ENCODE assay signal across 11 cellular contexts in the genomic region with DNA sequence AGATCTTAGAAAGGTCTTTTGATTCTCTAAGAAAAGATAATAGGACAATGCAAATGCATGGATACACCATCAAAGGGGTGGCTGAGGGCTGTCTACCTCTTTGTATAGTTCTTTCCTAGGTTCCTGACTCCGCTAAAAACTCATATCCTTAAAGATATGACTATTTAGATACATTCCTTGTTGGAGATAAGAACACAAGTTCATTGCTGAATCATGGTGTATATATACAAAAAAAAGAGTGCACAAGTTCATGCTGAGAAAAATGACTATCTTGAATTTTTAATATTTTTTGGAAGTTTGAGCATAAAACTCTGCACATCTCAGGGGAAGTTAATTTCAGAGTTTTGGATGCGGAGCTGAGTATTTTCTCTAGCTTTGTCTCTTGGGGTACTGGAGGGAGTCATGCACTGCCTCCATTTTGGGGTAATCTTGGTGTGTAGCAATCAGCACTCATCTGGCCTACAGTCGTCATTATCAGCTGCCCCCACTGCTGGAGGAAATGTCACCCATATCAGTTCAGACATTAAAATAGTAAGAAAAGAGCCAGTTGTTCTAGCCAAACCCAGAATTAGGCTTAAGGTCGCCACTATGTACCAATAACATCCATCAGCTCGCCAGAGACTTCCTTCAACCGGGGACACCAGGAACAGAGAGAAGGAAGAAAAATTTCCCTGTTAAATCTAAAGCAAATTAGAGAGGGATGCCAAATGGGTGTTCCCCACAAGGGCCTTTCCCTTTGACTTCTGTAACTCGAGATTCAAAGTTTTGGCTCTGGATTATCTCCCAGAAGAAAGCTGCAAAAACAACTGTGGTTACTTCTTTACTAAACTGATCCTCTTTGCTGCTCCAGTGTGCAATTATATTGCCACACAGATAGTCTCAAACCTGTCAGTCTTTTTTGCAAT. TPM values are rescaled to one million over a fixed set of nuclear protein-coding genes. Genes with fewer than 3 reads are reported as not detected.
DNase-seq lines count a peak whose midpoint lies in the region; ATAC-seq and TF ChIP-seq lines count a peak whose summit lies in the region.
"Had no signal": no experiment of that assay in that cellular context is flagged by ENCODE, and none has a peak within 500 bp of the region (broad histone marks: within the 10 kb centered on the region; RNA-seq: fewer than 3 reads in every experiment).

No MANE protein-coding gene starts in this region.

- H3K4me1 Mint-ChIP-seq in activated naive CD4-positive, alpha-beta T cell treated with anti-CD3 and anti-CD28 coated beads, Interleukin-2, amount 50 U/mL, for 24 hours, result peaks cover 71% of the 10 kb centered on the region

- H3K27ac ChIP-seq in SU-DHL-6 (ENCODE audit: low read depth, low read length), result peak overlapping the region; percentile 92
- H3K27ac ChIP-seq in testis, result no peak overlapping the region

- H3K9me2 ChIP-seq in SU-DHL-6 (replicated peaks; ENCODE audit: insufficient read depth, low read length), result no peaks in the 10 kb centered on the region

- H3K4me1 ChIP-seq in testis, result peaks cover 7% of the 10 kb centered on the region

- H3K9me3 ChIP-seq in SU-DHL-6 (ENCODE audit: insufficient read depth, low read length) (no peaks in the 10 kb centered on the region), testis (no peaks in the 10 kb centered on the region)
- H3K9me3 ChIP-seq: MG63 had no signal

- ATAC-seq in GM18517 (IDR thresholded peaks at IDR 0.05; ENCODE audit: unreplicated experiment), result no peak
- no peak for ATAC-seq in HG03097 (IDR thresholded peaks at IDR 0.05; ENCODE audit: low FRiP score, unreplicated experiment)
- no peak for ATAC-seq in GM18907 (IDR thresholded peaks at IDR 0.05; ENCODE audit: unreplicated experiment)

- DNase-seq in activated naive CD4-positive, alpha-beta T cell (lab: John Stamatoyannopoulos, UW), result no peak
- peak; percentile 72 for DNase-seq in fibroblast of mammary gland (ENCODE audit: low read depth)
- peak; percentile 30 for DNase-seq in testis
- DNase-seq: MG63, posterior cingulate gyrus, substantia nigra had no signal

- H3K36me3 ChIP-seq in SU-DHL-6 (ENCODE audit: low read length) (peaks cover 34% of the 10 kb centered on the region), testis (ENCODE audit: low read depth, missing control alignments) (no peaks in the 10 kb centered on the region)
- H3K36me3 ChIP-seq: MG63 had no signal

- 30 to 31% methylated on average over 7 of the region's 7 CpGs for WGBS in testis, 2 donors

- H3K9me3 Mint-ChIP-seq in activated naive CD4-positive, alpha-beta T cell treated with anti-CD3 and anti-CD28 coated beads, Interleukin-2, amount 50 U/mL, for 24 hours, result no peaks in the 10 kb centered on the region

- H3K79me2 ChIP-seq in SU-DHL-6 (ENCODE audit: insufficient read depth, low read length), result peaks cover 78% of the 10 kb centered on the region

- H3K36me3 Mint-ChIP-seq in activated naive CD4-positive, alpha-beta T cell treated with anti-CD3 and anti-CD28 coated beads, Interleukin-2, amount 50 U/mL, for 24 hours, result peaks cover 4% of the 10 kb centered on the region

- no peaks in the 10 kb centered on the region for H3K27me3 Mint-ChIP-seq in activated naive CD4-positive, alpha-beta T cell treated with anti-CD3 and anti-CD28 coated beads, Interleukin-2, amount 50 U/mL, for 24 hours

- H4K20me1 ChIP-seq in SU-DHL-6 (ENCODE audit: low read depth, low read length), result peaks cover 46% of the 10 kb centered on the region

- no peak overlapping the region for H2AFZ ChIP-seq in SU-DHL-6 (ENCODE audit: low read depth, low read length, severe bottlenecking)

- no peak for TF ChIP-seq POLR2A in testis (IDR thresholded peaks at IDR 0.05)

- no peak for TF ChIP-seq CTCF in SU-DHL-6 (IDR thresholded peaks at IDR 0.05; ENCODE audit: insufficient read depth, low read length, poor library complexity, severe bottlenecking)
- no peak for TF ChIP-seq CTCF in fibroblast of mammary gland (conservative IDR thresholded peaks at IDR 0.05; ENCODE audit: control insufficient read depth, insufficient read depth, low read depth, low read length)
- TF ChIP-seq CTCF in testis (IDR thresholded peaks at IDR 0.05), result no peak

- H3K27me3 ChIP-seq in SU-DHL-6 (ENCODE audit: low read length) (no peaks in the 10 kb centered on the region), testis (no peaks in the 10 kb centered on the region)
- H3K27me3 ChIP-seq: MG63 had no signal

- H3K9ac ChIP-seq in SU-DHL-6 (ENCODE audit: low read length), result peak overlapping the region; percentile 76

- H3K4me3 ChIP-seq in SU-DHL-6 (ENCODE audit: insufficient read depth, low read length, poor library complexity, severe bottlenecking), result peak overlapping the region; percentile 66
- H3K4me3 ChIP-seq in fibroblast of mammary gland (ENCODE audit: control insufficient read depth, low read depth, low read length), result no peak overlapping the region
- H3K4me3 ChIP-seq in testis, result no peak overlapping the region
- H3K4me3 ChIP-seq: MG63 had no signal

- H3K27ac Mint-ChIP-seq in activated naive CD4-positive, alpha-beta T cell treated with anti-CD3 and anti-CD28 coated beads, Interleukin-2, amount 50 U/mL, for 24 hours, result peak overlapping the region; percentile 89

- intact Hi-C loops in testis (cut with DNase I; ENCODE audit: low total_unique reads), result no loop called here

- peaks cover 42% of the 10 kb centered on the region for H3F3A ChIP-seq in SU-DHL-6 (ENCODE audit: insufficient read depth)

- peak overlapping the region; percentile 98 for H3K4me3 Mint-ChIP-seq in activated naive CD4-positive, alpha-beta T cell treated with anti-CD3 and anti-CD28 coated beads, Interleukin-2, amount 50 U/mL, for 24 hours

- H3K4me2 ChIP-seq in SU-DHL-6 (ENCODE audit: low read depth, low read length, poor library complexity, severe bottlenecking), result peak overlapping the region; percentile 98

RNA-seq across cellular contexts. Expression of gene PTTG1, which starts 49.0 kb away (rescaled TPM):
- total RNA-seq in testis, result 100 to 1,000 TPM; 153 to 209 TPM
- polyA plus RNA-seq in testis (ENCODE audit: insufficient read depth, low read depth, low replicate concordance), result 429 TPM

RNA-seq across cellular contexts. Expression of gene SLU7, which starts 51.8 kb away (rescaled TPM):
- 10 to 100 TPM; 92.4 to 100.0 TPM for total RNA-seq in testis
- polyA plus RNA-seq in testis (ENCODE audit: insufficient read depth, low read depth, low replicate concordance), result 60.1 TPM

Comparison
In these comparisons a context has a peak if more than half of its experiments do, and no peak if none do; other contexts are left out.
1. DNase-seq: peak in fibroblast of mammary gland (single experiment) and testis (single experiment); none in activated naive CD4-positive, alpha-beta T cell (0 of 4).